30 cellular contexts compared by ENCODE assay signal in the genomic region with DNA sequence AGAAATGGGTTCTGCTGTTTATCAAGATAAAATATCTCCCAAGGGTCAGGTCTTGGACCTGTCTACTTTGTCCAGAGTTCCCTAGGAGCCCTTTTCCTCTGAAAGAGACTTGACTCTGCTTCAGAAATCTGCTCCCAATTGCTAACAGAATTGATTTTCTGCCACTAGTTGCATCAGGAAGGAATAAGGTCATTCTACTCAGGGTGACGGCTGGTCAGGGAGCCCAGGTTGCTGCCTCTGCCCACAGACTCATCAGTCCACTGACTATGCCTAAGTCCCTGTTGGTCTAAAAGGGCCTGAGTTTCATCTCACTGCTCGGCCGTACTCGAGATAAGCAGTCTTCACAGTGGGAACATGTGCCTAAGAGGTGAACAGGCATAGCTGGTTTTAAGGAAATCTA.
"Had no signal": no experiment of that assay in that cellular context is flagged by ENCODE, and none has a peak within 500 bp of the region (broad histone marks: within the 10 kb centered on the region; RNA-seq: fewer than 3 reads in every experiment).

No MANE protein-coding gene starts in this region.

- H3K36me3 ChIP-seq: adrenal gland, esophagus muscularis mucosa, gastroesophageal sphincter, heart right ventricle, WERI-Rb-1 had no signal

- ATAC-seq: activated CD4-positive, alpha-beta T cell treated with anti-CD3 and anti-CD28 coated beads for 36 hours; activated CD8-positive, alpha-beta memory T cell treated with anti-CD3 and anti-CD28 coated beads, Interleukin-2, amount 10 ng/mL, durations not matched to agents 7 days and 5 days; activated CD8-positive, alpha-beta T cell treated with anti-CD3 and anti-CD28 coated beads, Interleukin-2, amount 10 ng/mL, durations not matched to agents 7 days and 5 days; activated naive CD8-positive, alpha-beta T cell treated with anti-CD3 and anti-CD28 coated beads, Interleukin-2, amount 50 U/mL, for 24 hours; body of pancreas; effector memory CD8-positive, alpha-beta T cell; gastroesophageal sphincter; heart right ventricle; T-helper 17 cell had no signal

- H3K4me1 ChIP-seq: adrenal gland, esophagus muscularis mucosa, gastroesophageal sphincter had no signal

- DNase-seq: activated CD4-positive, alpha-beta memory T cell treated with anti-CD3 and anti-CD28 coated beads for 36 hours; activated CD4-positive, alpha-beta T cell treated with anti-CD3 and anti-CD28 coated beads for 36 hours; activated CD4-positive, alpha-beta T cell treated with anti-CD3 and anti-CD28 coated beads, Interleukin-2, amount 10 ng/mL, durations not matched to agents 24 days and 14 days; activated CD4-positive, CD25-positive, alpha-beta regulatory T cell; activated CD4-positive, CD25-positive, alpha-beta regulatory T cell treated with anti-CD3 and anti-CD28 coated beads, Interleukin-2, amount 50 U/mL, for 72 hours; activated CD8-positive, alpha-beta memory T cell treated with anti-CD3 and anti-CD28 coated beads, Interleukin-2, amount 10 ng/mL, durations not matched to agents 7 days and 5 days; activated CD8-positive, alpha-beta memory T cell treated with anti-CD3 and anti-CD28 coated beads, Interleukin-2, amount 50 U/mL, for 4 hours; activated CD8-positive, alpha-beta T cell treated with anti-CD3 and anti-CD28 coated beads, Interleukin-2, amount 10 ng/mL, durations not matched to agents 7 days and 5 days; activated effector memory CD4-positive, alpha-beta T cell treated with anti-CD3 and anti-CD28 coated beads, Interleukin-2, amount 50 U/mL, for 16 hours; activated naive CD4-positive, alpha-beta T cell treated with anti-CD3 and anti-CD28 coated beads for 36 hours; activated naive CD8-positive, alpha-beta T cell treated with anti-CD3 and anti-CD28 coated beads for 36 hours; activated naive CD8-positive, alpha-beta T cell treated with anti-CD3 and anti-CD28 coated beads, Interleukin-2, amount 50 U/mL, for 24 hours; activated T-cell treated with anti-CD3 and anti-CD28 coated beads, Interleukin-2, amount 50 U/mL, for 1 hour; activated T-cell treated with anti-CD3 and anti-CD28 coated beads, Interleukin-2, amount 50 U/mL, for 48 hours; adrenal gland; amygdala; aorta; caudate nucleus; cortex of kidney; dermis blood vessel endothelial cell; effector CD4-positive, alpha-beta T cell; effector memory CD8-positive, alpha-beta T cell; erythroblast; heart right ventricle; T-helper 17 cell; T1000; WERI-Rb-1 had no signal

- H3K27ac ChIP-seq: adrenal gland, body of pancreas, esophagus muscularis mucosa, gastroesophageal sphincter, heart right ventricle, WERI-Rb-1 had no signal

- H3K9me3 ChIP-seq: adrenal gland, body of pancreas, esophagus muscularis mucosa, gastroesophageal sphincter, heart right ventricle had no signal

- H3K27me3 ChIP-seq: adrenal gland, body of pancreas, esophagus muscularis mucosa, gastroesophageal sphincter, heart right ventricle had no signal

- H3K4me3 ChIP-seq: adrenal gland, body of pancreas, esophagus muscularis mucosa, gastroesophageal sphincter, heart right ventricle had no signal
